ENCODE assay signal across 1 cellular context in the genomic region with DNA sequence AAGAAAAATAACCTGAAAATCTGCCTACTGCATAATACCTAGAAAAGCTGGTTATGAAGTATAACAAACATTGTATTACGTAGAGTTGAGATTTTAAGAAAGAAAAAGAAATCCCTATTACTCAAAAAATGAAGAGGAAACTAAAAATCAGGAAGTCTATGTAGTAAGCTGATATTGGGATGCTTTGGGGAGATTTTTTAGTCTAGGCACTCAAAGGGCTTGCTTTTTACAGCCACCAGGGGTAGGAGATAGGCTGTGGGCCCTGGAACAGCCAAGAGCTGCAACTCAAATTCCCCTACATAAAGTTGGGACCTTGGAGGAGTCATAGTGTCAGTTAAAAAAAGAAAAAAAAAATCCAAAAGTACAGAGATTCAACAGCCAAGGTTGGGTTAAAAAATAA.
TF ChIP-seq lines count a peak whose summit lies in the region.

No MANE protein-coding gene starts in this region.

TF ChIP-seq in GM23338, 12 proteins besides CTCF, POLR2A, EP300 and RAD21 (continued from another document):
- no peak for TF ChIP-seq ZNF462 (CRISPR knock-in tag; IDR thresholded peaks at IDR 0.05)
- no peak for TF ChIP-seq NANOG (IDR thresholded peaks at IDR 0.05; ENCODE audit: borderline replicate concordance)
- TF ChIP-seq CREB1 (CRISPR knock-in tag; IDR thresholded peaks at IDR 0.05; ENCODE audit: low read depth), result no peak
- no peak for TF ChIP-seq EZH2phosphoT487 (IDR thresholded peaks at IDR 0.05; ENCODE audit: unreplicated experiment)
TF ChIP-seq in GM23338: peak in this region for 0.
